2 cellular contexts compared by ENCODE assay signal in the genomic region with DNA sequence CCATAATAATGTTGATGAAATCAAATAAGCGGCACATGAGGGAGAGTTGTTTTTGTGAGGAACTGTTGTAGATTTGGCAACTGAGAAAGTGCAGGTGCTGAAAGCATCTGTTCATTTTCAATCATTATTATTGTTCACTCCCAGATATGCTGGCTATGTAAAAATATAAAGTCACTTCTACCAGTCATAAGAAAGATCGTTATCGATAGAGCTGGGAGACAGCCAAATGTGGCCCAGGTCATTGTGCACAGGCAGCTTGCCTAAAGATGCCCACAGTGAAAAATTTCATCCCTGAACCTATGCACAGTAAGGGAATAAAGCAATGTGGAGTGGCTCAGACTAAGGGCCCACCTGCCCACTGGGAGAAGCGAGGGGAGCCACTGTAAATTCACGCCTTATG.
TF ChIP-seq lines count a peak whose summit lies in the region.

No MANE protein-coding gene starts in this region.

TF ChIP-seq in SK-N-SH, 30 proteins besides CTCF, POLR2A, EP300 and RAD21 (continued from another document):
- TF ChIP-seq, protein P1, sequence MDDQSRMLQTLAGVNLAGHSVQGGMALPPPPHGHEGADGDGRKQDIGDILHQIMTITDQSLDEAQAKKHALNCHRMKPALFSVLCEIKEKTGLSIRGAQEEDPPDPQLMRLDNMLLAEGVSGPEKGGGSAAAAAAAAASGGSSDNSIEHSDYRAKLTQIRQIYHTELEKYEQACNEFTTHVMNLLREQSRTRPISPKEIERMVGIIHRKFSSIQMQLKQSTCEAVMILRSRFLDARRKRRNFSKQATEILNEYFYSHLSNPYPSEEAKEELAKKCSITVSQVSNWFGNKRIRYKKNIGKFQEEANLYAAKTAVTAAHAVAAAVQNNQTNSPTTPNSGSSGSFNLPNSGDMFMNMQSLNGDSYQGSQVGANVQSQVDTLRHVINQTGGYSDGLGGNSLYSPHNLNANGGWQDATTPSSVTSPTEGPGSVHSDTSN (IDR thresholded peaks at IDR 0.05), result peak; percentile 32
- TF ChIP-seq EZH2phosphoT487 (IDR thresholded peaks at IDR 0.05; ENCODE audit: borderline replicate concordance, low read depth) (no peak), MXI1 (IDR thresholded peaks at IDR 0.05; ENCODE audit: low read depth, low read length) (no peak)
- TF ChIP-seq, protein P2, sequence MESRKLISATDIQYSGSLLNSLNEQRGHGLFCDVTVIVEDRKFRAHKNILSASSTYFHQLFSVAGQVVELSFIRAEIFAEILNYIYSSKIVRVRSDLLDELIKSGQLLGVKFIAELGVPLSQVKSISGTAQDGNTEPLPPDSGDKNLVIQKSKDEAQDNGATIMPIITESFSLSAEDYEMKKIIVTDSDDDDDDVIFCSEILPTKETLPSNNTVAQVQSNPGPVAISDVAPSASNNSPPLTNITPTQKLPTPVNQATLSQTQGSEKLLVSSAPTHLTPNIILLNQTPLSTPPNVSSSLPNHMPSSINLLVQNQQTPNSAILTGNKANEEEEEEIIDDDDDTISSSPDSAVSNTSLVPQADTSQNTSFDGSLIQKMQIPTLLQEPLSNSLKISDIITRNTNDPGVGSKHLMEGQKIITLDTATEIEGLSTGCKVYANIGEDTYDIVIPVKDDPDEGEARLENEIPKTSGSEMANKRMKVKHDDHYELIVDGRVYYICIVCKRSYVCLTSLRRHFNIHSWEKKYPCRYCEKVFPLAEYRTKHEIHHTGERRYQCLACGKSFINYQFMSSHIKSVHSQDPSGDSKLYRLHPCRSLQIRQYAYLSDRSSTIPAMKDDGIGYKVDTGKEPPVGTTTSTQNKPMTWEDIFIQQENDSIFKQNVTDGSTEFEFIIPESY (IDR thresholded peaks at IDR 0.05; ENCODE audit: borderline replicate concordance, low read depth), result no peak

TF ChIP-seq in SK-N-SH treated with all-trans-retinoic acid at 6 μM for 48 hours, 23 proteins besides CTCF, POLR2A, EP300 and RAD21 (continued from another document):
- TF ChIP-seq, protein P3, sequence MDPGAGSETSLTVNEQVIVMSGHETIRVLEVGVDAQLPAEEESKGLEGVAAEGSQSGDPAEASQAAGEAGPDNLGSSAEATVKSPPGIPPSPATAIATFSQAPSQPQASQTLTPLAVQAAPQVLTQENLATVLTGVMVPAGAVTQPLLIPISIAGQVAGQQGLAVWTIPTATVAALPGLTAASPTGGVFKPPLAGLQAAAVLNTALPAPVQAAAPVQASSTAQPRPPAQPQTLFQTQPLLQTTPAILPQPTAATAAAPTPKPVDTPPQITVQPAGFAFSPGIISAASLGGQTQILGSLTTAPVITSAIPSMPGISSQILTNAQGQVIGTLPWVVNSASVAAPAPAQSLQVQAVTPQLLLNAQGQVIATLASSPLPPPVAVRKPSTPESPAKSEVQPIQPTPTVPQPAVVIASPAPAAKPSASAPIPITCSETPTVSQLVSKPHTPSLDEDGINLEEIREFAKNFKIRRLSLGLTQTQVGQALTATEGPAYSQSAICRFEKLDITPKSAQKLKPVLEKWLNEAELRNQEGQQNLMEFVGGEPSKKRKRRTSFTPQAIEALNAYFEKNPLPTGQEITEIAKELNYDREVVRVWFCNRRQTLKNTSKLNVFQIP (CRISPR knock-in tag; IDR thresholded peaks at IDR 0.05; ENCODE audit: borderline replicate concordance, low read depth), result no peak
- TF ChIP-seq ARNTL (CRISPR knock-in tag; IDR thresholded peaks at IDR 0.05; ENCODE audit: borderline replicate concordance, low read depth) (no peak), RARB (CRISPR knock-in tag; IDR thresholded peaks at IDR 0.05) (no peak), OSR1 (CRISPR knock-in tag; IDR thresholded peaks at IDR 0.05) (no peak)
- TF ChIP-seq, protein P4, sequence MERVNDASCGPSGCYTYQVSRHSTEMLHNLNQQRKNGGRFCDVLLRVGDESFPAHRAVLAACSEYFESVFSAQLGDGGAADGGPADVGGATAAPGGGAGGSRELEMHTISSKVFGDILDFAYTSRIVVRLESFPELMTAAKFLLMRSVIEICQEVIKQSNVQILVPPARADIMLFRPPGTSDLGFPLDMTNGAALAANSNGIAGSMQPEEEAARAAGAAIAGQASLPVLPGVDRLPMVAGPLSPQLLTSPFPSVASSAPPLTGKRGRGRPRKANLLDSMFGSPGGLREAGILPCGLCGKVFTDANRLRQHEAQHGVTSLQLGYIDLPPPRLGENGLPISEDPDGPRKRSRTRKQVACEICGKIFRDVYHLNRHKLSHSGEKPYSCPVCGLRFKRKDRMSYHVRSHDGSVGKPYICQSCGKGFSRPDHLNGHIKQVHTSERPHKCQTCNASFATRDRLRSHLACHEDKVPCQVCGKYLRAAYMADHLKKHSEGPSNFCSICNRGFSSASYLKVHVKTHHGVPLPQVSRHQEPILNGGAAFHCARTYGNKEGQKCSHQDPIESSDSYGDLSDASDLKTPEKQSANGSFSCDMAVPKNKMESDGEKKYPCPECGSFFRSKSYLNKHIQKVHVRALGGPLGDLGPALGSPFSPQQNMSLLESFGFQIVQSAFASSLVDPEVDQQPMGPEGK (CRISPR knock-in tag; IDR thresholded peaks at IDR 0.05; ENCODE audit: borderline replicate concordance), result no peak
TF ChIP-seq in SK-N-SH treated with all-trans-retinoic acid at 6 μM for 48 hours: peak in this region for 0.
